Comparison of ENCODE assay signal across 23 cellular contexts in genomic region chr2:27039871-27040270, GRCh38.
"Had no signal": no experiment of that assay in that cellular context is flagged by ENCODE, and none has a peak within 500 bp of the region (broad histone marks: within the 10 kb centered on the region; RNA-seq: fewer than 3 reads in every experiment).

No MANE protein-coding gene starts in this region.

- H3K27me3 ChIP-seq: MG63, SJCRH30 had no signal

- H3K4me1 ChIP-seq: SJCRH30 had no signal

- H3K9me3 ChIP-seq: MG63, SJCRH30 had no signal

- FAIRE-seq: HTR-8/SVneo had no signal

- ATAC-seq: Panc1, PC-3, Right ventricle myocardium inferior, SK-N-SH treated with all-trans-retinoic acid at 6 μM for 48 hours had no signal

- H3K27ac ChIP-seq: HL-60, SJCRH30 had no signal

- DNase-seq: Karpas-422, KG1, MG63, NCI-H1092, NCI-H1105 treated with DMSO at 0.1 percent for 48 hours, NCI-H1417 treated with DMSO at 0.1 percent for 48 hours, NCI-H146, NCI-H1694 treated with DMSO at 0.1 percent for 48 hours, NCI-H1930, NCI-H2081, NCI-H2107, NCI-H2227 treated with DMSO at 0.1 percent for 48 hours, NCI-H524, NCI-H69, NCI-H774, PC-3, SHP77 treated with DMSO at 0.1 percent for 48 hours, SJCRH30 had no signal

- H3K4me3 ChIP-seq: MG63, SJCRH30 had no signal
